11 cellular contexts compared by ENCODE assay signal in genomic region chr12:101671839-101672238, GRCh38.
DNase-seq lines count a peak whose midpoint lies in the region; ATAC-seq and TF ChIP-seq lines count a peak whose summit lies in the region.
"Had no signal": no experiment of that assay in that cellular context is flagged by ENCODE, and none has a peak within 500 bp of the region (broad histone marks: within the 10 kb centered on the region; RNA-seq: fewer than 3 reads in every experiment).

No MANE protein-coding gene starts in this region.

- H3K27ac ChIP-seq in BLaER1, result no peak overlapping the region
- H3K27ac ChIP-seq in tibial artery, result no peak overlapping the region
- H3K27ac ChIP-seq: neural progenitor cell, uterus had no signal

- no peak overlapping the region for H3K9ac ChIP-seq in BLaER1
- H3K9ac ChIP-seq: neural progenitor cell had no signal

- H4K20me1 ChIP-seq in BLaER1, result no peaks in the 10 kb centered on the region

- H3K9me3 ChIP-seq in BLaER1, result no peaks in the 10 kb centered on the region
- H3K9me3 ChIP-seq in tibial artery, result no peaks in the 10 kb centered on the region
- H3K9me3 ChIP-seq: adrenal gland, uterus had no signal

- peak; percentile 28 for ATAC-seq in GM18511 (IDR thresholded peaks at IDR 0.05; ENCODE audit: unreplicated experiment)
- ATAC-seq in HG03196 (IDR thresholded peaks at IDR 0.05; ENCODE audit: unreplicated experiment), result peak; percentile 9
- no peak for ATAC-seq in central memory CD8-positive, alpha-beta T cell (replicated peaks; ENCODE audit: extremely low read depth, poor library complexity, severe bottlenecking)
- ATAC-seq in GM18909 (IDR thresholded peaks at IDR 0.05; ENCODE audit: poor library complexity, unreplicated experiment), result no peak

- H3K4me1 ChIP-seq in BLaER1 (peaks cover 16% of the 10 kb centered on the region), tibial artery (peaks cover 0 to 5% (median 0%) of the 10 kb centered on the region in 4 donors)
- H3K4me1 ChIP-seq: adrenal gland, neural progenitor cell, uterus had no signal

- peak overlapping the region; percentile 48 for H3K4me2 ChIP-seq in BLaER1
- H3K4me2 ChIP-seq: neural progenitor cell had no signal

- H3K27me3 ChIP-seq in BLaER1 (no peaks in the 10 kb centered on the region), tibial artery (no peaks in the 10 kb centered on the region)
- H3K27me3 ChIP-seq: adrenal gland, neural progenitor cell, uterus had no signal

- intact Hi-C loops in tibial artery (cut with DNase I; ENCODE audit: low total_unique reads), result loop anchor here (10.0 kb wide), 1 partner anchor 93 kb away; no protein-coding TSS in a partner anchor

- H3K4me1 Mint-ChIP-seq in central memory CD8-positive, alpha-beta T cell, result peaks cover 20% of the 10 kb centered on the region
- H3K4me1 Mint-ChIP-seq: neural progenitor cell had no signal

- H3K36me3 ChIP-seq in BLaER1 (no peaks in the 10 kb centered on the region), tibial artery (no peaks in the 10 kb centered on the region)
- H3K36me3 ChIP-seq: adrenal gland, neural progenitor cell, uterus had no signal

- H3K27ac Mint-ChIP-seq in central memory CD8-positive, alpha-beta T cell (ENCODE audit: low read depth), result no peak overlapping the region
- H3K27ac Mint-ChIP-seq: neural progenitor cell had no signal

- H3K9me3 Mint-ChIP-seq in central memory CD8-positive, alpha-beta T cell, result no peaks in the 10 kb centered on the region
- H3K9me3 Mint-ChIP-seq: neural progenitor cell had no signal

- no peak for DNase-seq in central memory CD8-positive, alpha-beta T cell (ENCODE audit: low spot score in 2 of 2)
- no peak for DNase-seq in activated effector memory CD4-positive, alpha-beta T cell treated with anti-CD3 and anti-CD28 coated beads, Interleukin-2, amount 50 U/mL, for 16 hours
- no peak for DNase-seq in islet precursor cell
- no peak for DNase-seq in tibial artery
- DNase-seq: uterus had no signal

- TF ChIP-seq CTCF in tibial artery (IDR thresholded peaks at IDR 0.05), result no peak

- H3K4me3 ChIP-seq in BLaER1, result no peak overlapping the region
- no peak overlapping the region for H3K4me3 ChIP-seq in tibial artery
- H3K4me3 ChIP-seq: adrenal gland, neural progenitor cell, uterus had no signal

- H3K4me3 Mint-ChIP-seq in central memory CD8-positive, alpha-beta T cell, result peak overlapping the region; percentile 60
- H3K4me3 Mint-ChIP-seq: neural progenitor cell had no signal

- peaks cover under 1% of the 10 kb centered on the region for H3K27me3 Mint-ChIP-seq in central memory CD8-positive, alpha-beta T cell

- peaks cover 5% of the 10 kb centered on the region for H3K36me3 Mint-ChIP-seq in central memory CD8-positive, alpha-beta T cell (ENCODE audit: insufficient read depth)
- H3K36me3 Mint-ChIP-seq: neural progenitor cell had no signal

Comparison
In these comparisons a context has a peak if more than half of its experiments do, and no peak if none do; other contexts are left out.
1. ATAC-seq: peak in GM18511 (single experiment) and HG03196 (single experiment); none in central memory CD8-positive, alpha-beta T cell (single experiment) and GM18909 (single experiment).